Comparison of ENCODE assay signal across 8 cellular contexts in the genomic region with DNA sequence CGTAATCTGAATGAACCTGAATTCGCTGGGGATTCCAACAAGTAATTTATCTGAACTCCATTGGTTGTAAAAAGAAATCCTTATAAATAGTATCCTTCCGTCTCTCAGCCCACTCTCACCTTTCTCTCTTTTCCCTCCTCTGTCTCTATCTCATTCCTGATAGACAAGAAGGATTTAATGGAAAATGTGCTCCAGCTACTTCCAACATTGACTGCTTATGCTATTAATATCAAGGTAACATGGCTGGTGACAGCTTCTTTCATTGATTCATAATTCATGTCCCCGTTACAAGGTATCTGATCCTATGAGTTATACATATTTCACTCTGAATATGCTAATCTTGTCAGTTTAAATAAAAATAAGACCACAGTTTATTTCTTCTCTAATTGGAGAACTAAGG.
"Had no signal": no experiment of that assay in that cellular context is flagged by ENCODE, and none has a peak within 500 bp of the region (broad histone marks: within the 10 kb centered on the region; RNA-seq: fewer than 3 reads in every experiment).

No MANE protein-coding gene starts in this region.

- H3K27ac ChIP-seq: HL-60 had no signal

- H3K27ac Mint-ChIP-seq: HFFc6 had no signal

- ATAC-seq: HCT116, K562 had no signal

- H3K9me3 ChIP-seq: HAP-1 had no signal

- H3K36me3 ChIP-seq: HAP-1 had no signal

- H3K4me3 Mint-ChIP-seq: HFFc6 had no signal

- DNase-seq: GOT3, H7, HFFc6, IMR-90 had no signal

- H3K4me3 ChIP-seq: HAP-1, K562 had no signal
